In genomic region chr13:97308735-97309429, GRCh38 we compare ENCODE assay signal across 14 cellular contexts.
DNase-seq lines count a peak whose midpoint lies in the region; ATAC-seq, FAIRE-seq and TF ChIP-seq lines count a peak whose summit lies in the region.
"Had no signal": no experiment of that assay in that cellular context is flagged by ENCODE, and none has a peak within 500 bp of the region (broad histone marks: within the 10 kb centered on the region; RNA-seq: fewer than 3 reads in every experiment).

No MANE protein-coding gene starts in this region.

- WGBS in HepG2 (ENCODE audit: low lambda C conversion rate) = 60% methylated on average over 5 of the region's 5 CpGs

- H3K4me2 ChIP-seq in astrocyte (ENCODE audit: low read length) (peak overlapping the region; percentile 77), HepG2 (ENCODE audit: low read depth, low read length) (peak overlapping the region; percentile 46)

- POLR2A ChIA-PET in HepG2 (lab: Yijun Ruan, JAX) = interaction anchor here (0.6 to 1.7 kb wide), 4 partner anchors 49 to 124 kb away, joined by 3 to 5 read pairs (median 3); no protein-coding TSS in a partner anchor

- H3K9ac ChIP-seq in astrocyte (ENCODE audit: low read length) (peak overlapping the region; percentile 66), HepG2 (ENCODE audit: insufficient read depth, low read depth, low read length) (no peak overlapping the region), subcutaneous abdominal adipose tissue (ENCODE audit: low read length in 5 of 5) (no peak overlapping the region)

- TF ChIP-seq CTCF in astrocyte (IDR thresholded peaks at IDR 0.05; ENCODE audit: insufficient read depth, low read depth, low read length) (no peak), HepG2 (CRISPR knock-in tag; IDR thresholded peaks at IDR 0.05) (no peak)

- CTCF ChIA-PET in HepG2 (lab: Yijun Ruan, JAX; ENCODE audit: low intra/inter-chr PET ratio, low total read pairs) = no interaction called here

- FAIRE-seq in astrocyte (lab: Jason Lieb, UNC) (peak; percentile 32), HepG2 (lab: Jason Lieb, UNC) (peak; percentile 71)
- FAIRE-seq: small intestine had no signal

- peak overlapping the region; percentile 76 for H3K27ac ChIP-seq in astrocyte (ENCODE audit: low read depth, low read length)
- peak overlapping the region; percentile 78 for H3K27ac ChIP-seq in HepG2 (ENCODE audit: extremely low read length, insufficient read depth, low read length)
- H3K27ac ChIP-seq in subcutaneous abdominal adipose tissue (ENCODE audit: low read depth, low read length) = peak overlapping the region; percentile 24

- H3K79me2 ChIP-seq in astrocyte (ENCODE audit: insufficient read depth, low read length) (peaks cover 75% of the 10 kb centered on the region), HepG2 (ENCODE audit: insufficient read depth, low read length) (peaks cover 89% of the 10 kb centered on the region)

- intact Hi-C loops in HepG2 (cut with micrococcal nuclease; ENCODE audit: unreplicated experiment) = loop anchor here (1.0 to 2.0 kb wide), 2 partner anchors 52 to 87 kb away; partner anchors contain the start of gene MBNL2

- H3K4me1 ChIP-seq in astrocyte (ENCODE audit: insufficient read depth, low read length) (peaks cover 39% of the 10 kb centered on the region), HepG2 (ENCODE audit: insufficient read depth, low read length) (peaks cover 80% of the 10 kb centered on the region), subcutaneous abdominal adipose tissue (ENCODE audit: control insufficient read depth in 5 of 5, insufficient read depth in 5 of 5, low read length in 5 of 5) (peaks cover 2 to 36% (median 28%) of the 10 kb centered on the region in 5 donors)

- no peaks in the 10 kb centered on the region for H3K27me3 Mint-ChIP-seq in astrocyte (ENCODE audit: low read depth, unreplicated experiment)

- H3K36me3 ChIP-seq in astrocyte (ENCODE audit: insufficient read depth, low read length) = no peaks in the 10 kb centered on the region
- peaks cover 5 to 25% of the 10 kb centered on the region in 2 experiments for H3K36me3 ChIP-seq in HepG2 (replicated peaks in 1 of 2; ENCODE audit: control insufficient read depth in 1 of 2, insufficient read depth in 2 of 2, low read length in 2 of 2)
- no peaks in the 10 kb centered on the region for H3K36me3 ChIP-seq in subcutaneous abdominal adipose tissue (ENCODE audit: control insufficient read depth in 5 of 5, insufficient read depth in 5 of 5, low read length in 5 of 5)
- H3K36me3 ChIP-seq: tibial nerve had no signal

- no peaks in the 10 kb centered on the region for H3K9me3 ChIP-seq in astrocyte (ENCODE audit: insufficient read depth, low read depth, low read length)
- no peaks in the 10 kb centered on the region for H3K9me3 ChIP-seq in HepG2 (ENCODE audit: low read length)
- no peaks in the 10 kb centered on the region for H3K9me3 ChIP-seq in subcutaneous abdominal adipose tissue (ENCODE audit: control insufficient read depth in 5 of 5, low read length in 5 of 5)
- H3K9me3 ChIP-seq: tibial nerve had no signal

- peak overlapping the region; percentile 8 for H3K4me3 ChIP-seq in astrocyte (ENCODE audit: insufficient read depth, low read depth, low read length)
- H3K4me3 ChIP-seq in HepG2 (replicated peaks in 1 of 3; ENCODE audit: insufficient read depth in 1 of 3, low read depth in 2 of 3, low read length in 3 of 3) = peak overlapping the region in 1 of 3 experiments; percentile 11; a peak in 1 of 6 replicates
- H3K4me3 ChIP-seq in subcutaneous abdominal adipose tissue (ENCODE audit: low read depth in 1 of 5, low read length in 5 of 5) = no peak overlapping the region

- peak overlapping the region; percentile 76 for H3K27ac Mint-ChIP-seq in astrocyte (ENCODE audit: unreplicated experiment)

- peak; percentile 29 for DNase-seq in HS-27A (ENCODE audit: low read depth)
- DNase-seq in astrocyte (ENCODE audit: low read depth) = peak; percentile 34
- DNase-seq in HepG2 (ENCODE audit: low spot score) = peak; percentile 48
- DNase-seq in activated T-cell treated with anti-CD3 and anti-CD28 coated beads for 4 hours = no peak
- DNase-seq in NCI-H187 treated with DMSO at 0.1 percent for 48 hours (lab: John Stamatoyannopoulos, UW) = no peak
- DNase-seq in NCI-H526 (lab: John Stamatoyannopoulos, UW) = no peak
- DNase-seq: erythroblast, NCI-H1105 treated with DMSO at 0.1 percent for 48 hours, NCI-H82, small intestine had no signal

- in situ Hi-C loops in HepG2 (cut with HindIII; ENCODE audit: extremely low pct_ligation_motif_present, low pct_unique_long_range_greater_than_20kb) = no loop called here

- peak overlapping the region; percentile 6 for H3K4me3 Mint-ChIP-seq in astrocyte (ENCODE audit: unreplicated experiment)

- H2AFZ ChIP-seq in astrocyte (ENCODE audit: low read depth, low read length) = no peak overlapping the region
- no peak overlapping the region for H2AFZ ChIP-seq in HepG2 (ENCODE audit: low read length)

- no peak for TF ChIP-seq RAD21 in HepG2 (CRISPR knock-in tag; IDR thresholded peaks at IDR 0.05)

- TF ChIP-seq EP300 in HepG2 (IDR thresholded peaks at IDR 0.05; ENCODE audit: low read depth in 2 of 2, low read length in 2 of 2) = peak in 1 of 2 experiments; percentile 64; a peak in 2 of 4 replicates
- TF ChIP-seq EP300 in HepG2 (CRISPR knock-in tag; IDR thresholded peaks at IDR 0.05; ENCODE audit: borderline replicate concordance) = no peak

- TF ChIP-seq POLR2A in HepG2 (IDR thresholded peaks at IDR 0.05; ENCODE audit: insufficient read depth in 1 of 2, low read depth in 2 of 2, low read length in 2 of 2) = no peak

- H3K27me3 ChIP-seq in astrocyte (ENCODE audit: insufficient read depth, low read length) = no peaks in the 10 kb centered on the region
- H3K27me3 ChIP-seq in HepG2 (ENCODE audit: control insufficient read depth in 1 of 2, insufficient read depth in 2 of 2, low read length in 2 of 2) = no peaks in the 10 kb centered on the region
- H3K27me3 ChIP-seq in subcutaneous abdominal adipose tissue (ENCODE audit: control insufficient read depth in 5 of 5, insufficient read depth in 4 of 5, low read length in 5 of 5) = no peaks in the 10 kb centered on the region
- H3K27me3 ChIP-seq: tibial nerve had no signal

- H3K9me3 Mint-ChIP-seq in astrocyte (ENCODE audit: unreplicated experiment) = no peaks in the 10 kb centered on the region

- peaks cover 6% of the 10 kb centered on the region for H3K36me3 Mint-ChIP-seq in astrocyte (ENCODE audit: low read depth, unreplicated experiment)

- ATAC-seq in HepG2 (peak; percentile 37), HG02973 (IDR thresholded peaks at IDR 0.05; ENCODE audit: unreplicated experiment) (no peak)
- ATAC-seq: activated CD4-positive, CD25-positive, alpha-beta regulatory T cell treated with anti-CD3 and anti-CD28 coated beads, Interleukin-2, amount 50 U/mL, for 24 hours had no signal

- H4K20me1 ChIP-seq in astrocyte (ENCODE audit: insufficient read depth, low read length) (peaks cover 37% of the 10 kb centered on the region), HepG2 (ENCODE audit: insufficient read depth, low read length) (peaks cover 61% of the 10 kb centered on the region)

- no TSS peak for BruUV-seq in HepG2 (replicated peaks; lab: Mats Ljungman, UMichigan)

- H3K4me1 Mint-ChIP-seq in astrocyte (ENCODE audit: low read depth, unreplicated experiment) = peaks cover 46% of the 10 kb centered on the region

TF ChIP-seq in HepG2, 621 proteins besides CTCF, POLR2A, EP300 and RAD21 (continues in another document):
- TF ChIP-seq HBP1 (CRISPR knock-in tag; IDR thresholded peaks at IDR 0.05; ENCODE audit: low read depth) = no peak
- TF ChIP-seq U2AF1 (optimal IDR thresholded peaks at IDR 0.05; ENCODE audit: low read depth, low read length) = peak; percentile 43
- TF ChIP-seq NCOA2 (CRISPR knock-in tag; IDR thresholded peaks at IDR 0.05) = peak; percentile 34; the same call in 1 of the 2 replicates
- TF ChIP-seq ZSCAN5A (CRISPR knock-in tag; IDR thresholded peaks at IDR 0.05; ENCODE audit: borderline replicate concordance) = peak; percentile 65; the same call in 1 of the 2 replicates
- no peak for TF ChIP-seq NPAS2 (CRISPR knock-in tag; IDR thresholded peaks at IDR 0.05; ENCODE audit: borderline replicate concordance)
- no peak for TF ChIP-seq FOXP1 (IDR thresholded peaks at IDR 0.05)
- peak; percentile 18; the same call in 1 of the 2 replicates for TF ChIP-seq FOXP1 (CRISPR knock-in tag; IDR thresholded peaks at IDR 0.05)
- 0 out of 2 replicates have a peak, but pooled peaks have one; percentile 70 for TF ChIP-seq FOXO4 (CRISPR knock-in tag; conservative IDR thresholded peaks at IDR 0.05)
- TF ChIP-seq GATAD2A (CRISPR knock-in tag; IDR thresholded peaks at IDR 0.05) = peak; percentile 38; the same call in 1 of the 2 replicates

Comparison
In these comparisons a context has a peak if more than half of its experiments do, and no peak if none do; other contexts are left out.
1. DNase-seq: peak in HS-27A (single experiment), astrocyte (single experiment) and HepG2 (single experiment); none in activated T-cell treated with anti-CD3 and anti-CD28 coated beads for 4 hours (single experiment), NCI-H187 treated with DMSO at 0.1 percent for 48 hours (single experiment) and NCI-H526 (0 of 2).
2. H3K27ac ChIP-seq: peak in every context shown above with its lines; median percentile 78 in HepG2; 76 in astrocyte; 24 in subcutaneous abdominal adipose tissue.